ENCODE assay signal across 26 cellular contexts in genomic region chr20:62985089-62985778, GRCh38. TPM values are rescaled to one million over a fixed set of nuclear protein-coding genes. Genes with fewer than 3 reads are reported as not detected.
DNase-seq lines count a peak whose midpoint lies in the region; ATAC-seq, FAIRE-seq and TF ChIP-seq lines count a peak whose summit lies in the region.
"Had no signal": no experiment of that assay in that cellular context is flagged by ENCODE, and none has a peak within 500 bp of the region (broad histone marks: within the 10 kb centered on the region; RNA-seq: fewer than 3 reads in every experiment).

No MANE protein-coding gene starts in this region.

- intact Hi-C loops in HepG2 (cut with micrococcal nuclease; ENCODE audit: unreplicated experiment), result no loop called here
- intact Hi-C loops in right lobe of liver (cut with DNase I), result no loop called here

- TF ChIP-seq RAD21 in HepG2 (CRISPR knock-in tag; IDR thresholded peaks at IDR 0.05), result no peak

- no peaks in the 10 kb centered on the region for H3K79me2 ChIP-seq in HepG2 (ENCODE audit: insufficient read depth, low read length)

- in situ Hi-C loops in HepG2 (cut with HindIII; ENCODE audit: extremely low pct_ligation_motif_present, low pct_unique_long_range_greater_than_20kb), result no loop called here

- H2AFZ ChIP-seq in HepG2 (ENCODE audit: low read length), result no peak overlapping the region

- TF ChIP-seq CTCF in HepG2 (CRISPR knock-in tag; IDR thresholded peaks at IDR 0.05) (no peak), right lobe of liver (IDR thresholded peaks at IDR 0.05) (no peak)

- no peak for DNase-seq in HepG2 (ENCODE audit: low spot score)
- DNase-seq in right lobe of liver, result no peak
- peak; percentile 48 for DNase-seq in NCI-H2171 treated with DMSO at 0.1 percent for 48 hours (lab: John Stamatoyannopoulos, UW)
- DNase-seq in NOMO-1 (lab: John Stamatoyannopoulos, UW; ENCODE audit: unreplicated experiment in 2 of 2), result no peak
- DNase-seq in stimulated activated CD8-positive, alpha-beta memory T cell treated with anti-CD3 and anti-CD28 coated beads, Interleukin-4, amount 100 ng/mL, for 48 hours, result no peak
- DNase-seq: activated CD4-positive, alpha-beta memory T cell treated with anti-CD3 and anti-CD28 coated beads, Interleukin-2, amount 10 ng/mL, durations not matched to agents 7 days and 5 days; activated T-cell treated with anti-CD3 and anti-CD28 coated beads, Interleukin-2, amount 50 U/mL, for 72 hours; GDM1; immature natural killer cell; Karpas-422; NCI-H1694 treated with DMSO at 0.1 percent for 48 hours; stimulated activated CD4-positive, alpha-beta T cell treated with anti-CD3 and anti-CD28 coated beads, Interleukin-4, amount 100 ng/mL, for 4 hours; testis had no signal

- H3K27me3 ChIP-seq in HepG2 (ENCODE audit: control insufficient read depth in 1 of 2, insufficient read depth in 2 of 2, low read length in 2 of 2) (peaks cover 49 to 90% of the 10 kb centered on the region in 2 experiments), right lobe of liver (no peaks in the 10 kb centered on the region), ectodermal cell (ENCODE audit: control insufficient read depth, insufficient read depth, low read length, poor library complexity, severe bottlenecking) (peaks cover 3% of the 10 kb centered on the region), thymus (ENCODE audit: control insufficient read depth, insufficient read depth) (peaks cover 2% of the 10 kb centered on the region)
- H3K27me3 ChIP-seq: testis had no signal

- H3K9me3 ChIP-seq in HepG2 (ENCODE audit: low read length), result no peaks in the 10 kb centered on the region
- H3K9me3 ChIP-seq in right lobe of liver, result no peaks in the 10 kb centered on the region
- no peaks in the 10 kb centered on the region for H3K9me3 ChIP-seq in ectodermal cell (ENCODE audit: control insufficient read depth, low read length)
- H3K9me3 ChIP-seq in thymus (ENCODE audit: control insufficient read depth), result no peaks in the 10 kb centered on the region
- H3K9me3 ChIP-seq: testis had no signal

- TF ChIP-seq EP300 in HepG2 (IDR thresholded peaks at IDR 0.05; ENCODE audit: low read depth in 2 of 2, low read length in 2 of 2) (no peak), HepG2 (CRISPR knock-in tag; IDR thresholded peaks at IDR 0.05; ENCODE audit: borderline replicate concordance) (no peak)

- TF ChIP-seq POLR2A in HepG2 (IDR thresholded peaks at IDR 0.05; ENCODE audit: insufficient read depth in 1 of 2, low read depth in 2 of 2, low read length in 2 of 2) (no peak), right lobe of liver (IDR thresholded peaks at IDR 0.05) (no peak)

- FAIRE-seq in HepG2 (lab: Jason Lieb, UNC), result no peak
- FAIRE-seq: GM12891, RCC 7860 had no signal

- 24% methylated on average over 16 of the region's 19 CpGs for WGBS in HepG2 (ENCODE audit: low lambda C conversion rate)
- 63% methylated on average over 7 of the region's 19 CpGs for WGBS in right lobe of liver (ENCODE audit: insufficient coverage, low coverage, low lambda C conversion rate, missing lambda C conversion rate)
- 87 to 88% methylated on average over 19 of the region's 19 CpGs for WGBS in ectodermal cell, 2 experiments
- WGBS in thymus, result 86% methylated on average over 19 of the region's 19 CpGs

- CTCF ChIA-PET in HepG2 (lab: Yijun Ruan, JAX; ENCODE audit: low intra/inter-chr PET ratio, low total read pairs), result no interaction called here

- H4K20me1 ChIP-seq in HepG2 (ENCODE audit: insufficient read depth, low read length), result no peaks in the 10 kb centered on the region; the same call in 1 of the 2 replicates

- H3K4me1 ChIP-seq in HepG2 (ENCODE audit: insufficient read depth, low read length) (no peaks in the 10 kb centered on the region), right lobe of liver (no peaks in the 10 kb centered on the region), ectodermal cell (ENCODE audit: control insufficient read depth, insufficient read depth, low read length) (peaks cover 31% of the 10 kb centered on the region), thymus (ENCODE audit: control insufficient read depth, insufficient read depth, low read length) (peaks cover 42% of the 10 kb centered on the region)

- no peak for ATAC-seq in HepG2
- no peak for ATAC-seq in right lobe of liver
- ATAC-seq in GM21423 (IDR thresholded peaks at IDR 0.05; ENCODE audit: unreplicated experiment), result no peak
- ATAC-seq: activated naive CD4-positive, alpha-beta T cell treated with anti-CD3 and anti-CD28 coated beads, Interleukin-2, amount 50 U/mL, for 72 hours; activated T-cell treated with anti-CD3 and anti-CD28 coated beads, Interleukin-2, amount 50 U/mL, for 72 hours had no signal

- no peak overlapping the region for H3K27ac ChIP-seq in HepG2 (ENCODE audit: extremely low read length, insufficient read depth, low read length)
- H3K27ac ChIP-seq in right lobe of liver, result no peak overlapping the region
- peak overlapping the region; percentile 50 for H3K27ac ChIP-seq in ectodermal cell (ENCODE audit: insufficient read depth, low read depth, low read length, poor library complexity, severe bottlenecking)
- H3K27ac ChIP-seq in thymus (ENCODE audit: low read depth), result peak overlapping the region; percentile 43
- H3K27ac ChIP-seq: coronary artery, testis, VCaP had no signal

- POLR2A ChIA-PET in HepG2 (lab: Yijun Ruan, JAX), result no interaction called here

- H3K4me3 ChIP-seq in HepG2 (replicated peaks in 1 of 3; ENCODE audit: insufficient read depth in 1 of 3, low read depth in 2 of 3, low read length in 3 of 3) (no peak overlapping the region), right lobe of liver (no peak overlapping the region), ectodermal cell (ENCODE audit: insufficient read depth, low read depth, low read length) (no peak overlapping the region), thymus (ENCODE audit: low read length) (no peak overlapping the region)
- H3K4me3 ChIP-seq: coronary artery, smooth muscle cell, testis had no signal

- no TSS peak for BruUV-seq in HepG2 (replicated peaks; lab: Mats Ljungman, UMichigan)

- no peaks in the 10 kb centered on the region for H3K36me3 ChIP-seq in HepG2 (replicated peaks in 1 of 2; ENCODE audit: control insufficient read depth in 1 of 2, insufficient read depth in 2 of 2, low read length in 2 of 2)
- H3K36me3 ChIP-seq in right lobe of liver, result no peaks in the 10 kb centered on the region
- no peaks in the 10 kb centered on the region for H3K36me3 ChIP-seq in ectodermal cell (ENCODE audit: control insufficient read depth, insufficient read depth, low read length)
- no peaks in the 10 kb centered on the region for H3K36me3 ChIP-seq in thymus (ENCODE audit: control insufficient read depth, insufficient read depth)

- H3K9ac ChIP-seq in HepG2 (ENCODE audit: insufficient read depth, low read depth, low read length), result no peak overlapping the region

- no peak overlapping the region for H3K4me2 ChIP-seq in HepG2 (ENCODE audit: low read depth, low read length)
- H3K4me2 ChIP-seq: smooth muscle cell had no signal

RNA-seq across cellular contexts. Expression of gene BHLHE23, which starts 21.5 kb away (rescaled TPM):
- total RNA-seq in HepG2 (2016; rRNA removed; fragmentation: Illumina TruSeq; extraction: Trizol) (not detected in 2 replicates), right lobe of liver (not detected)
- total RNA-seq in HepG2 (2016; cell fraction: cytosol; rRNA removed; fragmentation: Illumina TruSeq; extraction: Trizol; ENCODE audit: low read depth), result not detected in 2 replicates
- total RNA-seq in HepG2 (2016; cell fraction: insoluble cytoplasmic fraction; rRNA removed; fragmentation: Illumina TruSeq; extraction: Trizol), result not detected in 2 replicates
- not detected in 2 replicates for total RNA-seq in HepG2 (2016; cell fraction: membrane; rRNA removed; fragmentation: Illumina TruSeq; extraction: Trizol)
- total RNA-seq in HepG2 (2016; cell fraction: nucleus; rRNA removed; fragmentation: Illumina TruSeq; extraction: Trizol), result not detected in 2 replicates
- polyA plus RNA-seq in HepG2 (2011; rRNA removed) (not detected in 2 replicates), thymus (0.37 TPM)
- polyA plus RNA-seq in HepG2 (2011; cell fraction: cytosol; rRNA removed), result not detected in 2 replicates
- polyA plus RNA-seq in HepG2 (2011; cell fraction: nucleus; rRNA removed), result not detected in 2 replicates
- polyA plus RNA-seq in HepG2 (2012), result not detected in 2 replicates
- polyA plus RNA-seq in HepG2 (2016; cell fraction: cytosol; fragmentation: Illumina TruSeq; extraction: Trizol; ENCODE audit: low read depth), result not detected in 2 replicates
- polyA plus RNA-seq in HepG2 (2016; cell fraction: insoluble cytoplasmic fraction; fragmentation: Illumina TruSeq; extraction: Trizol; ENCODE audit: low read depth), result not detected in 2 replicates
- not detected in 2 replicates for polyA plus RNA-seq in HepG2 (2016; cell fraction: membrane; fragmentation: Illumina TruSeq; extraction: Trizol; ENCODE audit: low read depth)
- polyA plus RNA-seq in HepG2 (2016; cell fraction: nucleus; fragmentation: Illumina TruSeq; extraction: Trizol; ENCODE audit: insufficient read depth, low read depth), result not detected in 2 replicates
- polyA minus RNA-seq in HepG2 (2011; rRNA and poly(A)+ RNA removed; ENCODE audit: low replicate concordance), result not detected in 2 replicates
- polyA minus RNA-seq in HepG2 (2011; cell fraction: cytosol; rRNA and poly(A)+ RNA removed), result not detected in 2 replicates
- polyA minus RNA-seq in HepG2 (2011; cell fraction: nucleus; rRNA and poly(A)+ RNA removed), result not detected in 2 replicates
- not detected for polyA plus RNA-seq in ectodermal cell (2013, experiment 1 of 4)
- polyA plus RNA-seq in ectodermal cell (2013, experiment 2 of 4), result not detected
- polyA plus RNA-seq in ectodermal cell (2013, experiment 3 of 4), result not detected
- not detected for polyA plus RNA-seq in ectodermal cell (2013, experiment 4 of 4)
- total RNA-seq: activated CD4-positive, alpha-beta memory T cell treated with anti-CD3 and anti-CD28 coated beads, Interleukin-2, amount 10 ng/mL, durations not matched to agents 7 days and 5 days; activated naive CD4-positive, alpha-beta T cell treated with anti-CD3 and anti-CD28 coated beads, Interleukin-2, amount 50 U/mL, for 72 hours; activated T-cell treated with anti-CD3 and anti-CD28 coated beads, Interleukin-2, amount 50 U/mL, for 72 hours; lung microvascular endothelial cell; myocyte; progenitor cell of endocrine pancreas; smooth muscle cell had no signal
- polyA plus RNA-seq: esophagus, immature natural killer cell, smooth muscle cell had no signal

RNA-seq across cellular contexts. Expression of gene SLC17A9, which starts 32.7 kb away (rescaled TPM):
- total RNA-seq in HepG2 (2016; rRNA removed; fragmentation: Illumina TruSeq; extraction: Trizol) (33.6 and 110 TPM in 2 replicates), right lobe of liver (10 to 100 TPM; 29.8 to 99.4 (median 54.1) TPM)
- 27.1 and 27.6 TPM in 2 replicates for total RNA-seq in HepG2 (2016; cell fraction: cytosol; rRNA removed; fragmentation: Illumina TruSeq; extraction: Trizol; ENCODE audit: low read depth)
- total RNA-seq in HepG2 (2016; cell fraction: insoluble cytoplasmic fraction; rRNA removed; fragmentation: Illumina TruSeq; extraction: Trizol), result 25.3 and 116 TPM in 2 replicates
- 36.6 and 38.0 TPM in 2 replicates for total RNA-seq in HepG2 (2016; cell fraction: membrane; rRNA removed; fragmentation: Illumina TruSeq; extraction: Trizol)
- total RNA-seq in HepG2 (2016; cell fraction: nucleus; rRNA removed; fragmentation: Illumina TruSeq; extraction: Trizol), result 145 and 168 TPM in 2 replicates
- polyA plus RNA-seq in HepG2 (2011; rRNA removed) (191 and 280 TPM in 2 replicates), thymus (10.0 TPM)
- 57.2 and 94.5 TPM in 2 replicates for polyA plus RNA-seq in HepG2 (2011; cell fraction: cytosol; rRNA removed)
- polyA plus RNA-seq in HepG2 (2011; cell fraction: nucleus; rRNA removed), result 3,698 and 4,960 TPM in 2 replicates
- polyA plus RNA-seq in HepG2 (2012), result 173 and 220 TPM in 2 replicates
- polyA plus RNA-seq in HepG2 (2016; cell fraction: cytosol; fragmentation: Illumina TruSeq; extraction: Trizol; ENCODE audit: low read depth), result 16.5 and 18.1 TPM in 2 replicates
- polyA plus RNA-seq in HepG2 (2016; cell fraction: insoluble cytoplasmic fraction; fragmentation: Illumina TruSeq; extraction: Trizol; ENCODE audit: low read depth), result 36.5 and 42.6 TPM in 2 replicates
- 30.7 and 32.6 TPM in 2 replicates for polyA plus RNA-seq in HepG2 (2016; cell fraction: membrane; fragmentation: Illumina TruSeq; extraction: Trizol; ENCODE audit: low read depth)
- 553 and 603 TPM in 2 replicates for polyA plus RNA-seq in HepG2 (2016; cell fraction: nucleus; fragmentation: Illumina TruSeq; extraction: Trizol; ENCODE audit: insufficient read depth, low read depth)
- 0.07 and 195 TPM in 2 replicates for polyA minus RNA-seq in HepG2 (2011; rRNA and poly(A)+ RNA removed; ENCODE audit: low replicate concordance)
- 33.4 and 43.3 TPM in 2 replicates for polyA minus RNA-seq in HepG2 (2011; cell fraction: cytosol; rRNA and poly(A)+ RNA removed)
- polyA minus RNA-seq in HepG2 (2011; cell fraction: nucleus; rRNA and poly(A)+ RNA removed), result 176 and 196 TPM in 2 replicates
- 0.78 TPM for polyA plus RNA-seq in ectodermal cell (2013, experiment 1 of 4)
- 0.82 TPM for polyA plus RNA-seq in ectodermal cell (2013, experiment 2 of 4)
- 0.64 TPM for polyA plus RNA-seq in ectodermal cell (2013, experiment 3 of 4)
- polyA plus RNA-seq in ectodermal cell (2013, experiment 4 of 4), result 0.61 TPM
- total RNA-seq: myocyte had no signal

RNA-seq across cellular contexts. Expression of gene GID8, which starts 47.3 kb away (rescaled TPM):
- 59.8 and 74.4 TPM in 2 replicates for total RNA-seq in HepG2 (2016; rRNA removed; fragmentation: Illumina TruSeq; extraction: Trizol)
- total RNA-seq in HepG2 (2016; cell fraction: cytosol; rRNA removed; fragmentation: Illumina TruSeq; extraction: Trizol; ENCODE audit: low read depth), result 17.8 and 18.7 TPM in 2 replicates
- total RNA-seq in HepG2 (2016; cell fraction: insoluble cytoplasmic fraction; rRNA removed; fragmentation: Illumina TruSeq; extraction: Trizol), result 60.3 and 68.0 TPM in 2 replicates
- total RNA-seq in HepG2 (2016; cell fraction: membrane; rRNA removed; fragmentation: Illumina TruSeq; extraction: Trizol), result 45.9 and 46.6 TPM in 2 replicates
- 35.6 and 42.8 TPM in 2 replicates for total RNA-seq in HepG2 (2016; cell fraction: nucleus; rRNA removed; fragmentation: Illumina TruSeq; extraction: Trizol)
- polyA plus RNA-seq in HepG2 (2011; rRNA removed), result 39.0 and 39.6 TPM in 2 replicates
- 39.6 and 40.7 TPM in 2 replicates for polyA plus RNA-seq in HepG2 (2011; cell fraction: cytosol; rRNA removed)
- polyA plus RNA-seq in HepG2 (2011; cell fraction: nucleus; rRNA removed), result 23.9 and 26.9 TPM in 2 replicates
- polyA plus RNA-seq in HepG2 (2012), result 36.8 and 46.0 TPM in 2 replicates
- 14.5 and 16.6 TPM in 2 replicates for polyA plus RNA-seq in HepG2 (2016; cell fraction: cytosol; fragmentation: Illumina TruSeq; extraction: Trizol; ENCODE audit: low read depth)
- 66.0 and 70.4 TPM in 2 replicates for polyA plus RNA-seq in HepG2 (2016; cell fraction: insoluble cytoplasmic fraction; fragmentation: Illumina TruSeq; extraction: Trizol; ENCODE audit: low read depth)
- polyA plus RNA-seq in HepG2 (2016; cell fraction: membrane; fragmentation: Illumina TruSeq; extraction: Trizol; ENCODE audit: low read depth), result 31.6 and 32.0 TPM in 2 replicates
- polyA plus RNA-seq in HepG2 (2016; cell fraction: nucleus; fragmentation: Illumina TruSeq; extraction: Trizol; ENCODE audit: insufficient read depth, low read depth), result 58.8 and 62.9 TPM in 2 replicates
- 30.6 and 61.9 TPM in 2 replicates for polyA minus RNA-seq in HepG2 (2011; rRNA and poly(A)+ RNA removed; ENCODE audit: low replicate concordance)
- polyA minus RNA-seq in HepG2 (2011; cell fraction: cytosol; rRNA and poly(A)+ RNA removed), result 28.5 and 31.3 TPM in 2 replicates
- polyA minus RNA-seq in HepG2 (2011; cell fraction: nucleus; rRNA and poly(A)+ RNA removed), result 27.2 and 34.4 TPM in 2 replicates
- total RNA-seq in right lobe of liver, result 10 to 100 TPM; 12.6 to 18.9 (median 15.1) TPM
- polyA plus RNA-seq in ectodermal cell (2013, experiment 1 of 4), result 52.0 TPM
- 61.7 TPM for polyA plus RNA-seq in ectodermal cell (2013, experiment 2 of 4)
- 39.5 TPM for polyA plus RNA-seq in ectodermal cell (2013, experiment 3 of 4)
- polyA plus RNA-seq in ectodermal cell (2013, experiment 4 of 4), result 44.1 TPM
- 24.0 TPM for polyA plus RNA-seq in thymus

RNA-seq across cellular contexts. Expression of gene DIDO1, which starts 58.9 kb away (rescaled TPM):
- total RNA-seq in HepG2 (2016; rRNA removed; fragmentation: Illumina TruSeq; extraction: Trizol), result 75.1 and 77.0 TPM in 2 replicates
- 14.5 and 17.3 TPM in 2 replicates for total RNA-seq in HepG2 (2016; cell fraction: cytosol; rRNA removed; fragmentation: Illumina TruSeq; extraction: Trizol; ENCODE audit: low read depth)
- total RNA-seq in HepG2 (2016; cell fraction: insoluble cytoplasmic fraction; rRNA removed; fragmentation: Illumina TruSeq; extraction: Trizol), result 71.7 and 75.6 TPM in 2 replicates
- 32.1 and 34.1 TPM in 2 replicates for total RNA-seq in HepG2 (2016; cell fraction: membrane; rRNA removed; fragmentation: Illumina TruSeq; extraction: Trizol)
- total RNA-seq in HepG2 (2016; cell fraction: nucleus; rRNA removed; fragmentation: Illumina TruSeq; extraction: Trizol), result 86.6 and 98.5 TPM in 2 replicates
- 72.6 and 75.0 TPM in 2 replicates for polyA plus RNA-seq in HepG2 (2011; rRNA removed)
- 53.2 and 57.1 TPM in 2 replicates for polyA plus RNA-seq in HepG2 (2011; cell fraction: cytosol; rRNA removed)
- polyA plus RNA-seq in HepG2 (2011; cell fraction: nucleus; rRNA removed), result 292 and 297 TPM in 2 replicates
- 67.9 and 74.0 TPM in 2 replicates for polyA plus RNA-seq in HepG2 (2012)
- 3.0 TPM in 2 replicates for polyA plus RNA-seq in HepG2 (2016; cell fraction: cytosol; fragmentation: Illumina TruSeq; extraction: Trizol; ENCODE audit: low read depth)
- 61.5 and 65.9 TPM in 2 replicates for polyA plus RNA-seq in HepG2 (2016; cell fraction: insoluble cytoplasmic fraction; fragmentation: Illumina TruSeq; extraction: Trizol; ENCODE audit: low read depth)
- 10.9 and 11.6 TPM in 2 replicates for polyA plus RNA-seq in HepG2 (2016; cell fraction: membrane; fragmentation: Illumina TruSeq; extraction: Trizol; ENCODE audit: low read depth)
- polyA plus RNA-seq in HepG2 (2016; cell fraction: nucleus; fragmentation: Illumina TruSeq; extraction: Trizol; ENCODE audit: insufficient read depth, low read depth), result 130 and 135 TPM in 2 replicates
- 33.0 and 89.8 TPM in 2 replicates for polyA minus RNA-seq in HepG2 (2011; rRNA and poly(A)+ RNA removed; ENCODE audit: low replicate concordance)
- polyA minus RNA-seq in HepG2 (2011; cell fraction: cytosol; rRNA and poly(A)+ RNA removed), result 30.7 and 35.0 TPM in 2 replicates
- 139 and 144 TPM in 2 replicates for polyA minus RNA-seq in HepG2 (2011; cell fraction: nucleus; rRNA and poly(A)+ RNA removed)
- total RNA-seq in right lobe of liver, result 10 to 100 TPM; 18.3 to 28.1 (median 21.1) TPM
- polyA plus RNA-seq in ectodermal cell (2013, experiment 1 of 4), result 75.3 TPM
- 79.5 TPM for polyA plus RNA-seq in ectodermal cell (2013, experiment 2 of 4)
- polyA plus RNA-seq in ectodermal cell (2013, experiment 3 of 4), result 59.8 TPM
- polyA plus RNA-seq in ectodermal cell (2013, experiment 4 of 4), result 70.2 TPM
- polyA plus RNA-seq in thymus, result 33.2 TPM

Comparison
In these comparisons a context has a peak if more than half of its experiments do, and no peak if none do; other contexts are left out.
1. H3K27ac ChIP-seq: peak in ectodermal cell (single experiment) and thymus (single experiment); none in HepG2 (single experiment) and right lobe of liver (0 of 3).